22 cellular contexts compared by ENCODE assay signal in the genomic region with DNA sequence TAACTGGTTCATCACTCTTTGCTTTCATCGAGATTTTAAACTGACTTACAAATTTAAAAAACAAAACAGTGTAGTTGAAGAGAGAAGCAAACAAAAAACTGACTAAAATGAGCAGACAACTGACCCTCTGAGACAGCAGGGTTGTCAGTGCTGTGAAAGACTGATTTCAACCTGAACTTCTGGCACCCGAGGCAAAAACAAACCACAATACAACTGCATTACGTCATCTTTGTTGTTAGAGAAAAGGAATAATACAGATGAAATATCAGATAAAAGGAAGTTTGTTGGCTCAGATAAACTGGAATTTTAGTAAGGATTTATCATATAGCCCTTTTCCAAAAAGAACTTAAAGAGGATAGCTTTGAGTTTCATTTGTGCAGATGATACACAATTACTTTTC. TPM values are rescaled to one million over a fixed set of nuclear protein-coding genes. Genes with fewer than 3 reads are reported as not detected.
DNase-seq lines count a peak whose midpoint lies in the region; ATAC-seq, FAIRE-seq and TF ChIP-seq lines count a peak whose summit lies in the region.
"Had no signal": no experiment of that assay in that cellular context is flagged by ENCODE, and none has a peak within 500 bp of the region (broad histone marks: within the 10 kb centered on the region; RNA-seq: fewer than 3 reads in every experiment).

No MANE protein-coding gene starts in this region.

- no peak overlapping the region for H3K4me2 ChIP-seq in astrocyte (ENCODE audit: low read length)

- FAIRE-seq in astrocyte (lab: Jason Lieb, UNC), result no peak

- H3K9me3 ChIP-seq in MG63, result no peaks in the 10 kb centered on the region
- H3K9me3 ChIP-seq in astrocyte (ENCODE audit: insufficient read depth, low read depth, low read length), result no peaks in the 10 kb centered on the region
- H3K9me3 ChIP-seq: heart right ventricle, ovary had no signal

- CTCF ChIA-PET in activated CD8-positive, alpha-beta T cell treated with anti-CD3 and anti-CD28 coated beads, Interleukin-2, amount 10 ng/mL, durations not matched to agents 7 days and 5 days (lab: Charles Lee), result no interaction called here
- CTCF ChIA-PET in HEK293T (lab: Yijun Ruan, JAX), result no interaction called here

- H3K4me3 Mint-ChIP-seq in astrocyte (ENCODE audit: unreplicated experiment), result no peak overlapping the region
- H3K4me3 Mint-ChIP-seq in activated CD8-positive, alpha-beta T cell treated with anti-CD3 and anti-CD28 coated beads, Interleukin-2, amount 10 ng/mL, durations not matched to agents 7 days and 5 days, result no peak overlapping the region
- no peak overlapping the region for H3K4me3 Mint-ChIP-seq in activated T-helper 2 cell treated with anti-CD3 and anti-CD28 coated beads, Interferon-gamma antibody, Interleukin-2, Interleukin-4, amounts not matched to agents 10 μg/mL and 5 μg/mL and 100 μg/mL, durations not matched to agents 14 hours and 24 hours and 36 hours (ENCODE audit: low read depth)
- H3K4me3 Mint-ChIP-seq: activated CD4-positive, alpha-beta memory T cell treated with anti-CD3 and anti-CD28 coated beads, Interleukin-2, amount 10 ng/mL, durations not matched to agents 7 days and 5 days; activated naive CD8-positive, alpha-beta T cell treated with anti-CD3 and anti-CD28 coated beads for 36 hours; naive B cell; stimulated activated naive CD8-positive, alpha-beta T cell treated with anti-CD3 and anti-CD28 coated beads, Interleukin-15, amount 100 ng/mL, for 72 hours had no signal

- intact Hi-C loops in activated T-helper 2 cell treated with anti-CD3 and anti-CD28 coated beads, Interferon-gamma antibody, Interleukin-2, Interleukin-4, amounts not matched to agents 10 μg/mL and 5 μg/mL and 100 μg/mL, durations not matched to agents 14 hours and 24 hours and 36 hours (cut with micrococcal nuclease), result no loop called here

- ATAC-seq in activated CD8-positive, alpha-beta T cell treated with anti-CD3 and anti-CD28 coated beads, Interleukin-2, amount 10 ng/mL, durations not matched to agents 7 days and 5 days, result no peak
- ATAC-seq: HCT116; heart right ventricle; stimulated activated naive CD8-positive, alpha-beta T cell treated with anti-CD3 and anti-CD28 coated beads, Interleukin-15, amount 100 ng/mL, for 72 hours had no signal

- peaks cover 12% of the 10 kb centered on the region for H3K27me3 Mint-ChIP-seq in astrocyte (ENCODE audit: low read depth, unreplicated experiment)
- H3K27me3 Mint-ChIP-seq in activated CD8-positive, alpha-beta T cell treated with anti-CD3 and anti-CD28 coated beads, Interleukin-2, amount 10 ng/mL, durations not matched to agents 7 days and 5 days (ENCODE audit: low read depth), result no peaks in the 10 kb centered on the region
- no peaks in the 10 kb centered on the region for H3K27me3 Mint-ChIP-seq in activated T-helper 2 cell treated with anti-CD3 and anti-CD28 coated beads, Interferon-gamma antibody, Interleukin-2, Interleukin-4, amounts not matched to agents 10 μg/mL and 5 μg/mL and 100 μg/mL, durations not matched to agents 14 hours and 24 hours and 36 hours (ENCODE audit: low read depth)
- H3K27me3 Mint-ChIP-seq: activated CD4-positive, alpha-beta memory T cell treated with anti-CD3 and anti-CD28 coated beads, Interleukin-2, amount 10 ng/mL, durations not matched to agents 7 days and 5 days; activated naive CD8-positive, alpha-beta T cell treated with anti-CD3 and anti-CD28 coated beads for 36 hours; naive B cell; stimulated activated naive CD8-positive, alpha-beta T cell treated with anti-CD3 and anti-CD28 coated beads, Interleukin-15, amount 100 ng/mL, for 72 hours had no signal

- H3K27me3 ChIP-seq in MG63, result no peaks in the 10 kb centered on the region
- H3K27me3 ChIP-seq in astrocyte (ENCODE audit: insufficient read depth, low read length), result peaks cover 3% of the 10 kb centered on the region
- H3K27me3 ChIP-seq: heart right ventricle, ovary had no signal

- peaks cover 5% of the 10 kb centered on the region for H3K4me1 ChIP-seq in astrocyte (ENCODE audit: insufficient read depth, low read length)
- H3K4me1 ChIP-seq: heart right ventricle had no signal

- no peaks in the 10 kb centered on the region for H3K4me1 Mint-ChIP-seq in astrocyte (ENCODE audit: low read depth, unreplicated experiment)
- no peaks in the 10 kb centered on the region for H3K4me1 Mint-ChIP-seq in activated CD8-positive, alpha-beta T cell treated with anti-CD3 and anti-CD28 coated beads, Interleukin-2, amount 10 ng/mL, durations not matched to agents 7 days and 5 days (ENCODE audit: low read depth)
- no peaks in the 10 kb centered on the region for H3K4me1 Mint-ChIP-seq in activated T-helper 2 cell treated with anti-CD3 and anti-CD28 coated beads, Interferon-gamma antibody, Interleukin-2, Interleukin-4, amounts not matched to agents 10 μg/mL and 5 μg/mL and 100 μg/mL, durations not matched to agents 14 hours and 24 hours and 36 hours (ENCODE audit: low read depth)
- H3K4me1 Mint-ChIP-seq: activated CD4-positive, alpha-beta memory T cell treated with anti-CD3 and anti-CD28 coated beads, Interleukin-2, amount 10 ng/mL, durations not matched to agents 7 days and 5 days; activated naive CD8-positive, alpha-beta T cell treated with anti-CD3 and anti-CD28 coated beads for 36 hours; stimulated activated naive CD8-positive, alpha-beta T cell treated with anti-CD3 and anti-CD28 coated beads, Interleukin-15, amount 100 ng/mL, for 72 hours had no signal

- H3K79me2 ChIP-seq in astrocyte (ENCODE audit: insufficient read depth, low read length), result no peaks in the 10 kb centered on the region

- H3K27ac Mint-ChIP-seq in astrocyte (ENCODE audit: unreplicated experiment), result no peak overlapping the region
- no peak overlapping the region for H3K27ac Mint-ChIP-seq in activated CD8-positive, alpha-beta T cell treated with anti-CD3 and anti-CD28 coated beads, Interleukin-2, amount 10 ng/mL, durations not matched to agents 7 days and 5 days
- H3K27ac Mint-ChIP-seq in activated T-helper 2 cell treated with anti-CD3 and anti-CD28 coated beads, Interferon-gamma antibody, Interleukin-2, Interleukin-4, amounts not matched to agents 10 μg/mL and 5 μg/mL and 100 μg/mL, durations not matched to agents 14 hours and 24 hours and 36 hours, result no peak overlapping the region
- H3K27ac Mint-ChIP-seq: activated CD4-positive, alpha-beta memory T cell treated with anti-CD3 and anti-CD28 coated beads, Interleukin-2, amount 10 ng/mL, durations not matched to agents 7 days and 5 days; activated naive CD8-positive, alpha-beta T cell treated with anti-CD3 and anti-CD28 coated beads for 36 hours had no signal

- H3K27ac ChIP-seq in astrocyte (ENCODE audit: low read depth, low read length), result no peak overlapping the region
- H3K27ac ChIP-seq: heart right ventricle, ovary had no signal

- no peak overlapping the region for H2AFZ ChIP-seq in astrocyte (ENCODE audit: low read depth, low read length)

- no peaks in the 10 kb centered on the region for H3K36me3 Mint-ChIP-seq in astrocyte (ENCODE audit: low read depth, unreplicated experiment)
- H3K36me3 Mint-ChIP-seq in activated CD8-positive, alpha-beta T cell treated with anti-CD3 and anti-CD28 coated beads, Interleukin-2, amount 10 ng/mL, durations not matched to agents 7 days and 5 days (ENCODE audit: low read depth), result peaks cover 66% of the 10 kb centered on the region
- peaks cover 19% of the 10 kb centered on the region for H3K36me3 Mint-ChIP-seq in activated T-helper 2 cell treated with anti-CD3 and anti-CD28 coated beads, Interferon-gamma antibody, Interleukin-2, Interleukin-4, amounts not matched to agents 10 μg/mL and 5 μg/mL and 100 μg/mL, durations not matched to agents 14 hours and 24 hours and 36 hours (ENCODE audit: low read depth)

- H3K9me3 Mint-ChIP-seq in astrocyte (ENCODE audit: unreplicated experiment), result no peaks in the 10 kb centered on the region
- H3K9me3 Mint-ChIP-seq in activated CD8-positive, alpha-beta T cell treated with anti-CD3 and anti-CD28 coated beads, Interleukin-2, amount 10 ng/mL, durations not matched to agents 7 days and 5 days (ENCODE audit: insufficient read depth), result no peaks in the 10 kb centered on the region
- no peaks in the 10 kb centered on the region for H3K9me3 Mint-ChIP-seq in activated T-helper 2 cell treated with anti-CD3 and anti-CD28 coated beads, Interferon-gamma antibody, Interleukin-2, Interleukin-4, amounts not matched to agents 10 μg/mL and 5 μg/mL and 100 μg/mL, durations not matched to agents 14 hours and 24 hours and 36 hours
- H3K9me3 Mint-ChIP-seq: activated CD4-positive, alpha-beta memory T cell treated with anti-CD3 and anti-CD28 coated beads, Interleukin-2, amount 10 ng/mL, durations not matched to agents 7 days and 5 days; activated naive CD8-positive, alpha-beta T cell treated with anti-CD3 and anti-CD28 coated beads for 36 hours; naive B cell; stimulated activated naive CD8-positive, alpha-beta T cell treated with anti-CD3 and anti-CD28 coated beads, Interleukin-15, amount 100 ng/mL, for 72 hours had no signal

- H3K36me3 ChIP-seq in MG63, result no peaks in the 10 kb centered on the region
- no peaks in the 10 kb centered on the region for H3K36me3 ChIP-seq in astrocyte (ENCODE audit: insufficient read depth, low read length)
- H3K36me3 ChIP-seq: heart right ventricle, ovary had no signal

- POLR2A ChIA-PET in activated CD8-positive, alpha-beta T cell treated with anti-CD3 and anti-CD28 coated beads, Interleukin-2, amount 10 ng/mL, durations not matched to agents 7 days and 5 days (lab: Charles Lee), result no interaction called here
- POLR2A ChIA-PET in HEK293T (lab: Yijun Ruan, JAX), result no interaction called here

- no peak overlapping the region for H3K9ac ChIP-seq in astrocyte (ENCODE audit: low read length)

- no peak overlapping the region for H3K4me3 ChIP-seq in MG63
- no peak overlapping the region for H3K4me3 ChIP-seq in astrocyte (ENCODE audit: insufficient read depth, low read depth, low read length)
- H3K4me3 ChIP-seq: heart right ventricle, lung, ovary had no signal

- no peaks in the 10 kb centered on the region for H4K20me1 ChIP-seq in astrocyte (ENCODE audit: insufficient read depth, low read length)

- TF ChIP-seq CTCF in astrocyte (IDR thresholded peaks at IDR 0.05; ENCODE audit: insufficient read depth, low read depth, low read length), result no peak

- DNase-seq in ELR (ENCODE audit: low read depth) (peak; percentile 58), MG63 (peak; percentile 41), astrocyte (ENCODE audit: low read depth) (peak; percentile 18), lung microvascular endothelial cell (ENCODE audit: low read depth in 2 of 2) (peak; percentile 31 to 49), HEK293T (ENCODE audit: extremely low spot score) (no peak)
- no peak for DNase-seq in activated CD4-positive, alpha-beta T cell treated with anti-CD3 and anti-CD28 coated beads for 1 hour
- no peak for DNase-seq in activated CD8-positive, alpha-beta T cell treated with anti-CD3 and anti-CD28 coated beads, Interleukin-2, amount 10 ng/mL, durations not matched to agents 7 days and 5 days
- DNase-seq in activated T-helper 2 cell treated with anti-CD3 and anti-CD28 coated beads, Interferon-gamma antibody, Interleukin-2, Interleukin-4, amounts not matched to agents 10 μg/mL and 5 μg/mL and 100 μg/mL, durations not matched to agents 14 hours and 24 hours and 36 hours (ENCODE audit: low spot score), result no peak
- DNase-seq: activated CD4-positive, alpha-beta memory T cell treated with anti-CD3 and anti-CD28 coated beads, Interleukin-2, amount 10 ng/mL, durations not matched to agents 7 days and 5 days; activated naive CD8-positive, alpha-beta T cell treated with anti-CD3 and anti-CD28 coated beads for 36 hours; activated T-cell treated with anti-CD3 and anti-CD28 coated beads, Interleukin-2, amount 50 U/mL, for 48 hours; caudate nucleus; effector CD4-positive, alpha-beta T cell; heart right ventricle; Kasumi-1; naive B cell; NCI-H1694; NCI-H345; ovary; stimulated activated naive CD8-positive, alpha-beta T cell treated with anti-CD3 and anti-CD28 coated beads, Interleukin-15, amount 100 ng/mL, for 72 hours had no signal

RNA-seq across cellular contexts. Expression of gene PARP15, which starts 51.1 kb away (rescaled TPM):
- total RNA-seq in MG63 (2014; rRNA removed; shearing (Covaris generic); ENCODE audit: low replicate concordance), result 0.10 TPM in 1 of 2 replicates, not detected in the other
- total RNA-seq in astrocyte (0.09 and 0.22 TPM in 2 replicates), lung microvascular endothelial cell (0.40 and 0.44 TPM in 2 replicates)
- total RNA-seq in activated CD8-positive, alpha-beta T cell treated with anti-CD3 and anti-CD28 coated beads, Interleukin-2, amount 10 ng/mL, durations not matched to agents 7 days and 5 days, result 10 to 100 TPM; 36.6 to 38.6 TPM
- total RNA-seq in activated T-helper 2 cell treated with anti-CD3 and anti-CD28 coated beads, Interferon-gamma antibody, Interleukin-2, Interleukin-4, amounts not matched to agents 10 μg/mL and 5 μg/mL and 100 μg/mL, durations not matched to agents 14 hours and 24 hours and 36 hours, result 14.4 and 16.1 TPM in 2 replicates

RNA-seq across cellular contexts. Expression of gene PARP14, which starts 52.1 kb away (rescaled TPM):
- 17.9 and 18.0 TPM in 2 replicates for total RNA-seq in MG63 (2014; rRNA removed; shearing (Covaris generic); ENCODE audit: low replicate concordance)
- 148 and 163 TPM in 2 replicates for total RNA-seq in astrocyte
- total RNA-seq in lung microvascular endothelial cell, result 51.6 and 56.7 TPM in 2 replicates
- 100 to 1,000 TPM; 119 to 123 TPM for total RNA-seq in activated CD8-positive, alpha-beta T cell treated with anti-CD3 and anti-CD28 coated beads, Interleukin-2, amount 10 ng/mL, durations not matched to agents 7 days and 5 days
- total RNA-seq in activated T-helper 2 cell treated with anti-CD3 and anti-CD28 coated beads, Interferon-gamma antibody, Interleukin-2, Interleukin-4, amounts not matched to agents 10 μg/mL and 5 μg/mL and 100 μg/mL, durations not matched to agents 14 hours and 24 hours and 36 hours, result 45.7 and 51.9 TPM in 2 replicates

Comparison
In these comparisons a context has a peak if more than half of its experiments do, and no peak if none do; other contexts are left out.
1. DNase-seq: peak in ELR (single experiment), MG63 (single experiment), astrocyte (single experiment) and lung microvascular endothelial cell (2 of 2); none in activated CD4-positive, alpha-beta T cell treated with anti-CD3 and anti-CD28 coated beads for 1 hour (single experiment), activated CD8-positive, alpha-beta T cell treated with anti-CD3 and anti-CD28 coated beads, Interleukin-2, amount 10 ng/mL, durations not matched to agents 7 days and 5 days (single experiment), activated T-helper 2 cell treated with anti-CD3 and anti-CD28 coated beads, Interferon-gamma antibody, Interleukin-2, Interleukin-4, amounts not matched to agents 10 μg/mL and 5 μg/mL and 100 μg/mL, durations not matched to agents 14 hours and 24 hours and 36 hours (single experiment) and HEK293T (single experiment).
2. RNA of gene PARP15, which starts 51.1 kb away (total RNA-seq): 36.6 to 38.6 TPM in activated CD8-positive, alpha-beta T cell treated with anti-CD3 and anti-CD28 coated beads, Interleukin-2, amount 10 ng/mL, durations not matched to agents 7 days and 5 days and 14.4 to 16.1 TPM in activated T-helper 2 cell treated with anti-CD3 and anti-CD28 coated beads, Interferon-gamma antibody, Interleukin-2, Interleukin-4, amounts not matched to agents 10 μg/mL and 5 μg/mL and 100 μg/mL, durations not matched to agents 14 hours and 24 hours and 36 hours; 0.40 to 0.44 TPM in lung microvascular endothelial cell, 0.10 TPM in MG63 and 0.09 to 0.22 TPM in astrocyte; every median in the first group is over 10 times any median in the second.